ENCODE assay signal across 8 cellular contexts in the genomic region with DNA sequence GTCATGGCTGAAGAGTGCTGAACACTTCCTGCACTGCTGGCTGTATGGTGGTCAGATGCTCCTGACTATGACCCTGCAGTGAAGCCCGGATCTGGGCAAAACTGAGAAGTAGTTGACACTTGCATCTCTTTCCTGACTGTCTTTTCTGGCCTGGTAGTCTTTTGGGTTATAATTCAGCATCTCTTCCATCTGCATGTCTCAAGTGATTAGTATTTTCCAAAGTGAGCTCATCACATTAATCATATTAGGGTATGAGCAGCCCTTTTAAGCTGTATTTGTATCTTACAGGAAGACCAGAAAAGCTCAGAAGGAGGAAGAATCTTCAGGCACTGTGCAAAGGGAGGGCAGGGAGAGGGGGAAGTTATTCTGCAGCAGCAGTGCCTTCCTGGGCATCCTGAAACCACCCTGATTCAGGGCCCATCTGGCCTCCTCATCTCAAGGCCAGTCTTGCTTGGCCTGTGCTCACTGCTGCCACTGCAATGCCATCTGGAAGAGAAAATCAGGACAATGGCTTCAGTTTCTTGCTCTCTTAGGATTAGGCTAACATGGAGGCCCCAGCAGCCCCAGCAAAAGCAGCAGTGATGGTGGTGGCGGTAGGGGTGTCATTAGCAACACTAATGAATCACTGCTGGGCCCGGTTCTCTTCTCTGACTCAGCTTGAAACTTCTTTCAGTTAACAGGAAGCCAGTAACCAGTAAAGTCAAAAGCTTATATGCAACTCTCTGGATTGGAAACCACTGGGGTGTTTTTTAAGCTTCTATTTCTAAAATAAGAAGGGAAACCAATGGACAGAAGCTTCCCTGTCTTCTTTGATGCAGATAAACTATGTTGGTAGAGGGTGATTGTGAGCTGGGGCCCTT.
DNase-seq lines count a peak whose midpoint lies in the region; ATAC-seq and TF ChIP-seq lines count a peak whose summit lies in the region.

No MANE protein-coding gene starts in this region.

- peak; percentile 59 for ATAC-seq in CD8-positive, alpha-beta T cell
- ATAC-seq in GM19452 (IDR thresholded peaks at IDR 0.05; ENCODE audit: unreplicated experiment) (peak; percentile 95), HG03521 (IDR thresholded peaks at IDR 0.05; ENCODE audit: unreplicated experiment) (peak; percentile 98)

- peak in 5 of 7 experiments; percentile 27 to 54 (median 40) for DNase-seq in CD8-positive, alpha-beta T cell
- peak; percentile 77 for DNase-seq in T-helper 2 cell treated with Interferon-gamma antibody and Interleukin-4, amounts not matched to agents 5 μg/mL and 100 μg/mL, for 36 hours (ENCODE audit: low spot score)
- peak; percentile 89 for DNase-seq in kidney glomerular epithelial cell (lab: John Stamatoyannopoulos, UW)
- DNase-seq in stimulated activated CD4-positive, alpha-beta T cell treated with anti-CD3 and anti-CD28 coated beads, TNF-alpha, amount 100 ng/mL, for 24 hours (ENCODE audit: low read depth in 3 of 3): peak; percentile 47 to 72 (median 53)
- DNase-seq in NCI-H2107 (lab: John Stamatoyannopoulos, UW): no peak

- no peak overlapping the region for H3K27ac ChIP-seq in CD8-positive, alpha-beta T cell (ENCODE audit: low read depth, low read length)

- no peaks in the 10 kb centered on the region for H3K36me3 Mint-ChIP-seq in CD8-positive, alpha-beta T cell
- H3K36me3 Mint-ChIP-seq in T-helper 2 cell treated with Interferon-gamma antibody and Interleukin-4, amounts not matched to agents 5 μg/mL and 100 μg/mL, for 36 hours (ENCODE audit: low read depth): peaks cover 5% of the 10 kb centered on the region
- peaks cover 22% of the 10 kb centered on the region for H3K36me3 Mint-ChIP-seq in brain

- H3K9me3 ChIP-seq in CD8-positive, alpha-beta T cell (ENCODE audit: low read length): no peaks in the 10 kb centered on the region

- peaks cover 18% of the 10 kb centered on the region for H3K4me1 Mint-ChIP-seq in CD8-positive, alpha-beta T cell (ENCODE audit: low read depth)
- peaks cover 52% of the 10 kb centered on the region for H3K4me1 Mint-ChIP-seq in T-helper 2 cell treated with Interferon-gamma antibody and Interleukin-4, amounts not matched to agents 5 μg/mL and 100 μg/mL, for 36 hours (ENCODE audit: low read depth)
- peaks cover 62% of the 10 kb centered on the region for H3K4me1 Mint-ChIP-seq in brain

- H3K27me3 ChIP-seq in CD8-positive, alpha-beta T cell (ENCODE audit: insufficient read depth, low read length): no peaks in the 10 kb centered on the region

- H3K27me3 Mint-ChIP-seq in CD8-positive, alpha-beta T cell (ENCODE audit: low read depth): no peaks in the 10 kb centered on the region
- H3K27me3 Mint-ChIP-seq in T-helper 2 cell treated with Interferon-gamma antibody and Interleukin-4, amounts not matched to agents 5 μg/mL and 100 μg/mL, for 36 hours (ENCODE audit: low read depth): no peaks in the 10 kb centered on the region
- H3K27me3 Mint-ChIP-seq in brain: peaks cover 3% of the 10 kb centered on the region

- H3K36me3 ChIP-seq in CD8-positive, alpha-beta T cell (ENCODE audit: insufficient read depth, low read length): no peaks in the 10 kb centered on the region

- intact Hi-C loops in CD8-positive, alpha-beta T cell (cut with DNase I, micrococcal nuclease): no loop called here

- no peak for TF ChIP-seq CTCF in CD8-positive, alpha-beta T cell (IDR thresholded peaks at IDR 0.05)
- no peak for TF ChIP-seq CTCF in brain (conservative IDR thresholded peaks at IDR 0.05)

- no peak overlapping the region for H3K4me3 Mint-ChIP-seq in CD8-positive, alpha-beta T cell
- H3K4me3 Mint-ChIP-seq in T-helper 2 cell treated with Interferon-gamma antibody and Interleukin-4, amounts not matched to agents 5 μg/mL and 100 μg/mL, for 36 hours: peak overlapping the region; percentile 74
- H3K4me3 Mint-ChIP-seq in brain: peak overlapping the region in 2 of 5 experiments; percentile 28 to 58

- no peaks in the 10 kb centered on the region for H3K9me3 Mint-ChIP-seq in CD8-positive, alpha-beta T cell
- H3K9me3 Mint-ChIP-seq in T-helper 2 cell treated with Interferon-gamma antibody and Interleukin-4, amounts not matched to agents 5 μg/mL and 100 μg/mL, for 36 hours: peaks cover 8% of the 10 kb centered on the region
- peaks cover 7 to 9% (median 7%) of the 10 kb centered on the region in 5 experiments for H3K9me3 Mint-ChIP-seq in brain

- peaks cover 14% of the 10 kb centered on the region for H3K4me1 ChIP-seq in CD8-positive, alpha-beta T cell (ENCODE audit: insufficient read depth, low read length)

- H3K4me3 ChIP-seq in CD8-positive, alpha-beta T cell (ENCODE audit: low read depth, low read length): no peak overlapping the region

- peak overlapping the region; percentile 24 for H3K27ac Mint-ChIP-seq in CD8-positive, alpha-beta T cell
- H3K27ac Mint-ChIP-seq in T-helper 2 cell treated with Interferon-gamma antibody and Interleukin-4, amounts not matched to agents 5 μg/mL and 100 μg/mL, for 36 hours: peak overlapping the region; percentile 93
- H3K27ac Mint-ChIP-seq in brain: peak overlapping the region in 4 of 5 experiments; percentile 63 to 96 (median 94)

- CTCF ChIA-PET in CD8-positive, alpha-beta T cell (lab: Charles Lee): interaction anchor here (0.5 to 3.1 kb wide), 4 partner anchors 16 to 424 kb away, joined by 3 to 22 read pairs (median 4); no protein-coding TSS in a partner anchor

- POLR2A ChIA-PET in CD8-positive, alpha-beta T cell (lab: Charles Lee): no interaction called here

Comparison
In these comparisons a context has a peak if more than half of its experiments do, and no peak if none do; other contexts are left out.
1. H3K27ac Mint-ChIP-seq: peak in every context shown above with its lines; median percentile 94 in brain; 93 in T-helper 2 cell treated with Interferon-gamma antibody and Interleukin-4, amounts not matched to agents 5 μg/mL and 100 μg/mL, for 36 hours; 24 in CD8-positive, alpha-beta T cell.